20 cellular contexts compared by ENCODE assay signal in the genomic region with DNA sequence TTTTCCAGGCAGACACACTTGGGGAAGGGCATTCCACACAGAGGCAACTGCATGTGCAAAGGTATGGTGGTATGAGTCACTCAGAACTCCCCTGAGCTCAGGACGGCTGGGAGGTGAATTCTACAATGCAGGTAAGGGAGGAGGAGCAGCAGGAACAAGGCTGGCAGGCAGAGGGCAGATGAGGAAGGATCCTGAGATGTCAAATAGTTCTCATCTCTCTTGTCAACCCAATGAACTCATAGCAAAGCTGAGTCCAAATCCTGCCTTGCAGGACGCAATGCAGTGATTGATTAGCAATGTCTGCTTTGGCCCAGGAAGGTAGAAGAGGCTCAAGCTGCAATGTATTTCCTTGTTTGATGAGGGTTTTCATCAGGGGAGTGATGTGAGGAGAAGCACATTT.
DNase-seq lines count a peak whose midpoint lies in the region; ATAC-seq, FAIRE-seq and TF ChIP-seq lines count a peak whose summit lies in the region.
"Had no signal": no experiment of that assay in that cellular context is flagged by ENCODE, and none has a peak within 500 bp of the region (broad histone marks: within the 10 kb centered on the region; RNA-seq: fewer than 3 reads in every experiment).

No MANE protein-coding gene starts in this region.

- H3K36me3 ChIP-seq in BLaER1 treated with 17β-estradiol and CSF1 and Interleukin-3, amounts not matched to agents 10 nM and 100 nM: peaks cover 0 to 61% (median 41%) of the 10 kb centered on the region in 11 experiments; a peak in 18 of 22 replicates
- no peaks in the 10 kb centered on the region for H3K36me3 ChIP-seq in bronchial epithelial cell (ENCODE audit: control insufficient read depth, insufficient read depth, low read length)
- H3K36me3 ChIP-seq: heart right ventricle, right atrium auricular region had no signal

- no peak overlapping the region for H3K23ac ChIP-seq in H9 (ENCODE audit: insufficient read length, low read depth, low read length)

- H3K79me2 ChIP-seq in H9 (ENCODE audit: insufficient read depth, low read length): no peaks in the 10 kb centered on the region

- no peak overlapping the region for H3K4me3 Mint-ChIP-seq in H9
- no peak overlapping the region for H3K4me3 Mint-ChIP-seq in activated CD4-positive, alpha-beta memory T cell treated with anti-CD3 and anti-CD28 coated beads, Interleukin-2, amount 10 ng/mL, durations not matched to agents 7 days and 5 days
- H3K4me3 Mint-ChIP-seq: activated naive CD8-positive, alpha-beta T cell treated with anti-CD3 and anti-CD28 coated beads, Interleukin-2, amount 10 ng/mL, durations not matched to agents 7 days and 5 days; CD14-positive monocyte had no signal

- CTCF ChIA-PET in activated CD4-positive, alpha-beta memory T cell treated with anti-CD3 and anti-CD28 coated beads, Interleukin-2, amount 10 ng/mL, durations not matched to agents 7 days and 5 days (lab: Charles Lee): no interaction called here

- no peaks in the 10 kb centered on the region; a peak in 2 of 7 replicates for H3K36me3 Mint-ChIP-seq in H9 (ENCODE audit: insufficient read depth in 1 of 3, low read depth in 3 of 3)
- peaks cover 14% of the 10 kb centered on the region for H3K36me3 Mint-ChIP-seq in activated CD4-positive, alpha-beta memory T cell treated with anti-CD3 and anti-CD28 coated beads, Interleukin-2, amount 10 ng/mL, durations not matched to agents 7 days and 5 days (ENCODE audit: low read depth)
- H3K36me3 Mint-ChIP-seq in activated naive CD4-positive, alpha-beta T cell treated with anti-CD3 and anti-CD28 coated beads, Interleukin-2, amount 50 U/mL, for 72 hours: peaks cover 5 to 8% of the 10 kb centered on the region in 2 donors

- no peak overlapping the region for H3K18ac ChIP-seq in H9 (ENCODE audit: insufficient read length, low read depth, low read length)

- H2BK15ac ChIP-seq in H9 (ENCODE audit: low read depth, low read length): no peak overlapping the region

- no peak overlapping the region for H4K91ac ChIP-seq in H9 (ENCODE audit: insufficient read length, low read depth, low read length)

- no peak overlapping the region for H3T11ph ChIP-seq in H9 (ENCODE audit: low read length)

- H3K4me1 ChIP-seq in BLaER1 treated with 17β-estradiol and CSF1 and Interleukin-3, amounts not matched to agents 10 nM and 100 nM: peaks cover 37 to 68% (median 59%) of the 10 kb centered on the region in 10 experiments
- H3K4me1 ChIP-seq in H9 (ENCODE audit: insufficient read depth, low read length): peaks cover 8% of the 10 kb centered on the region; the same call in 1 of the 2 replicates

- H2BK5ac ChIP-seq in H9 (ENCODE audit: insufficient read length, low read length): no peak overlapping the region

- H3K27ac Mint-ChIP-seq in H9: peak overlapping the region in 2 of 3 experiments; percentile 27 to 88; a peak in 5 of 7 replicates
- H3K27ac Mint-ChIP-seq in activated CD4-positive, alpha-beta memory T cell treated with anti-CD3 and anti-CD28 coated beads, Interleukin-2, amount 10 ng/mL, durations not matched to agents 7 days and 5 days: no peak overlapping the region
- H3K27ac Mint-ChIP-seq in activated naive CD4-positive, alpha-beta T cell treated with anti-CD3 and anti-CD28 coated beads, Interleukin-2, amount 50 U/mL, for 72 hours: no peak overlapping the region
- H3K27ac Mint-ChIP-seq: activated naive CD8-positive, alpha-beta T cell treated with anti-CD3 and anti-CD28 coated beads, Interleukin-2, amount 10 ng/mL, durations not matched to agents 7 days and 5 days; activated T-helper 2 cell treated with anti-CD3 and anti-CD28 coated beads, Interferon-gamma antibody, Interleukin-2, Interleukin-4, amounts not matched to agents 10 μg/mL and 5 μg/mL and 100 μg/mL, durations not matched to agents 14 hours and 24 hours and 36 hours; CD14-positive monocyte had no signal

- H3K4me2 ChIP-seq in BLaER1 treated with 17β-estradiol and CSF1 and Interleukin-3, amounts not matched to agents 10 nM and 100 nM: peak overlapping the region in 9 of 11 experiments; percentile 2 to 84 (median 76); a peak in 12 of 22 replicates
- no peak overlapping the region for H3K4me2 ChIP-seq in H9 (ENCODE audit: insufficient read depth, insufficient read length, low read length)

- H3K9me3 Mint-ChIP-seq in H9: no peaks in the 10 kb centered on the region; a peak in 1 of 5 replicates
- no peaks in the 10 kb centered on the region for H3K9me3 Mint-ChIP-seq in activated CD4-positive, alpha-beta memory T cell treated with anti-CD3 and anti-CD28 coated beads, Interleukin-2, amount 10 ng/mL, durations not matched to agents 7 days and 5 days
- H3K9me3 Mint-ChIP-seq in activated naive CD4-positive, alpha-beta T cell treated with anti-CD3 and anti-CD28 coated beads, Interleukin-2, amount 50 U/mL, for 72 hours: no peaks in the 10 kb centered on the region
- H3K9me3 Mint-ChIP-seq: activated T-helper 2 cell treated with anti-CD3 and anti-CD28 coated beads, Interferon-gamma antibody, Interleukin-2, Interleukin-4, amounts not matched to agents 10 μg/mL and 5 μg/mL and 100 μg/mL, durations not matched to agents 14 hours and 24 hours and 36 hours had no signal

- no peak overlapping the region for H3K56ac ChIP-seq in H9 (ENCODE audit: insufficient read length, low read depth, low read length)

- no peak overlapping the region for H3K4me3 ChIP-seq in BLaER1 treated with 17β-estradiol and CSF1 and Interleukin-3, amounts not matched to agents 10 nM and 100 nM
- H3K4me3 ChIP-seq in bronchial epithelial cell (ENCODE audit: low read depth, low read length): no peak overlapping the region
- H3K4me3 ChIP-seq: heart right ventricle, lung, right atrium auricular region had no signal

- POLR2A ChIA-PET in activated CD4-positive, alpha-beta memory T cell treated with anti-CD3 and anti-CD28 coated beads, Interleukin-2, amount 10 ng/mL, durations not matched to agents 7 days and 5 days (lab: Charles Lee): no interaction called here

- H3K27me3 ChIP-seq in BLaER1 treated with 17β-estradiol and CSF1 and Interleukin-3, amounts not matched to agents 10 nM and 100 nM: no peaks in the 10 kb centered on the region
- H3K27me3 ChIP-seq in H9 (ENCODE audit: insufficient read depth, low read length) (no peaks in the 10 kb centered on the region), bronchial epithelial cell (ENCODE audit: control insufficient read depth, insufficient read depth, low read length) (no peaks in the 10 kb centered on the region)
- H3K27me3 ChIP-seq: heart right ventricle, right atrium auricular region had no signal

- no peaks in the 10 kb centered on the region for H3K27me3 Mint-ChIP-seq in H9 (ENCODE audit: low read depth)
- no peaks in the 10 kb centered on the region for H3K27me3 Mint-ChIP-seq in activated CD4-positive, alpha-beta memory T cell treated with anti-CD3 and anti-CD28 coated beads, Interleukin-2, amount 10 ng/mL, durations not matched to agents 7 days and 5 days
- H3K27me3 Mint-ChIP-seq: activated naive CD8-positive, alpha-beta T cell treated with anti-CD3 and anti-CD28 coated beads, Interleukin-2, amount 10 ng/mL, durations not matched to agents 7 days and 5 days had no signal

- no peak for FAIRE-seq in bronchial epithelial cell (lab: Jason Lieb, UNC)
- FAIRE-seq: colon, GM12892 had no signal

- no CpG with 5 or more reads among the region's 2 CpGs for WGBS in H9 (ENCODE audit: extremely low coverage, insufficient read length, low lambda C conversion rate)

- no peak overlapping the region for H2BK12ac ChIP-seq in H9 (ENCODE audit: insufficient read length, low read depth, low read length)

- TF ChIP-seq CTCF in H9 (conservative IDR thresholded peaks at IDR 0.05) (peak; percentile 38; the same call in 2 of the 3 replicates), bronchial epithelial cell (IDR thresholded peaks at IDR 0.05; ENCODE audit: insufficient read depth, low read length, severe bottlenecking) (no peak)

- no peaks in the 10 kb centered on the region for H3K79me1 ChIP-seq in H9 (ENCODE audit: insufficient read depth, low read depth, low read length, poor library complexity, severe bottlenecking)

- H2AK5ac ChIP-seq in H9 (ENCODE audit: insufficient read length, low read length): no peak overlapping the region

- no peak overlapping the region for H3K4ac ChIP-seq in H9 (ENCODE audit: low read depth, low read length)

- no peak overlapping the region for H3K9ac ChIP-seq in BLaER1 treated with 17β-estradiol and CSF1 and Interleukin-3, amounts not matched to agents 10 nM and 100 nM
- no peak overlapping the region for H3K9ac ChIP-seq in H9 (ENCODE audit: extremely low read depth, insufficient read length, low read length)

- H3K23me2 ChIP-seq in H9 (ENCODE audit: insufficient read length, low read depth, low read length, poor library complexity, severe bottlenecking): no peaks in the 10 kb centered on the region

- H3K27ac ChIP-seq in BLaER1 treated with 17β-estradiol and CSF1 and Interleukin-3, amounts not matched to agents 10 nM and 100 nM: peak overlapping the region in 8 of 11 experiments; percentile 88 to 96 (median 92); a peak in 15 of 22 replicates
- no peak overlapping the region for H3K27ac ChIP-seq in H9 (ENCODE audit: insufficient read length, low read depth, low read length)
- H3K27ac ChIP-seq: heart right ventricle, right atrium auricular region had no signal

- H2BK20ac ChIP-seq in H9 (ENCODE audit: low read depth, low read length, poor library complexity, severe bottlenecking): no peak overlapping the region

- ATAC-seq in GM21447 (IDR thresholded peaks at IDR 0.05; ENCODE audit: unreplicated experiment): no peak
- no peak for ATAC-seq in activated naive CD4-positive, alpha-beta T cell treated with anti-CD3 and anti-CD28 coated beads, Interleukin-2, amount 50 U/mL, for 72 hours
- ATAC-seq: heart right ventricle, Right ventricle myocardium inferior had no signal

- no peaks in the 10 kb centered on the region; a peak in 2 of 22 replicates for H4K20me1 ChIP-seq in BLaER1 treated with 17β-estradiol and CSF1 and Interleukin-3, amounts not matched to agents 10 nM and 100 nM
- no peaks in the 10 kb centered on the region for H4K20me1 ChIP-seq in H9 (ENCODE audit: control insufficient read depth, insufficient read depth, insufficient read length)

- peaks cover 19 to 20% of the 10 kb centered on the region in 2 experiments for H3K4me1 Mint-ChIP-seq in H9
- peaks cover 8% of the 10 kb centered on the region for H3K4me1 Mint-ChIP-seq in activated CD4-positive, alpha-beta memory T cell treated with anti-CD3 and anti-CD28 coated beads, Interleukin-2, amount 10 ng/mL, durations not matched to agents 7 days and 5 days

- no peak overlapping the region for H4K5ac ChIP-seq in H9 (ENCODE audit: insufficient read length, low read depth, low read length)

- H3K9me3 ChIP-seq in BLaER1 treated with 17β-estradiol and CSF1 and Interleukin-3, amounts not matched to agents 10 nM and 100 nM (replicated peaks in 1 of 11): peaks cover 0 to 6% (median 0%) of the 10 kb centered on the region in 11 experiments; a peak in 1 of 22 replicates
- no peaks in the 10 kb centered on the region for H3K9me3 ChIP-seq in H9 (ENCODE audit: control insufficient read depth, low read depth, low read length)
- H3K9me3 ChIP-seq: right atrium auricular region had no signal

- DNase-seq in H9: peak; percentile 66
- DNase-seq in bronchial epithelial cell (ENCODE audit: low read depth): peak; percentile 7
- DNase-seq in kidney tubule cell (ENCODE audit: low spot score): peak; percentile 39
- DNase-seq in activated CD4-positive, alpha-beta memory T cell treated with anti-CD3 and anti-CD28 coated beads, Interleukin-2, amount 10 ng/mL, durations not matched to agents 7 days and 5 days: no peak
- no peak for DNase-seq in NCI-H446 (lab: John Stamatoyannopoulos, UW)
- no peak for DNase-seq in activated naive CD4-positive, alpha-beta T cell treated with anti-CD3 and anti-CD28 coated beads, Interleukin-2, amount 50 U/mL, for 72 hours (ENCODE audit: low spot score in 2 of 2)
- DNase-seq: activated CD4-positive, CD25-positive, alpha-beta regulatory T cell treated with anti-CD3 and anti-CD28 coated beads, Interleukin-2, amount 50 U/mL, for 72 hours; activated naive CD8-positive, alpha-beta T cell treated with anti-CD3 and anti-CD28 coated beads, Interleukin-2, amount 10 ng/mL, durations not matched to agents 7 days and 5 days; heart right ventricle; NCI-H1417 treated with DMSO at 0.1 percent for 48 hours; NCI-H524 treated with DMSO at 0.1 percent for 48 hours had no signal

- no peak overlapping the region for H4K8ac ChIP-seq in H9 (replicated peaks; ENCODE audit: insufficient read length, low read depth, low read length)

- H2BK120ac ChIP-seq in H9 (ENCODE audit: low read depth, low read length, poor library complexity, severe bottlenecking): no peak overlapping the region

- no peak overlapping the region for H3K14ac ChIP-seq in H9 (ENCODE audit: insufficient read depth, low read length)

- H2AFZ ChIP-seq in H9 (ENCODE audit: low read length): no peak overlapping the region

Comparison
In these comparisons a context has a peak if more than half of its experiments do, and no peak if none do; other contexts are left out.
1. DNase-seq: peak in H9 (single experiment), bronchial epithelial cell (single experiment) and kidney tubule cell (single experiment); none in activated CD4-positive, alpha-beta memory T cell treated with anti-CD3 and anti-CD28 coated beads, Interleukin-2, amount 10 ng/mL, durations not matched to agents 7 days and 5 days (single experiment), NCI-H446 (0 of 2) and activated naive CD4-positive, alpha-beta T cell treated with anti-CD3 and anti-CD28 coated beads, Interleukin-2, amount 50 U/mL, for 72 hours (0 of 2).
2. H3K27ac Mint-ChIP-seq: peak in H9 (2 of 3); none in activated CD4-positive, alpha-beta memory T cell treated with anti-CD3 and anti-CD28 coated beads, Interleukin-2, amount 10 ng/mL, durations not matched to agents 7 days and 5 days (single experiment) and activated naive CD4-positive, alpha-beta T cell treated with anti-CD3 and anti-CD28 coated beads, Interleukin-2, amount 50 U/mL, for 72 hours (0 of 2).